1 cellular context compared by ENCODE assay signal in genomic region chr4:150316332-150317205, GRCh38.
A peak's percentile ranks its signal among the peaks of the same experiment; 100 is the strongest.
TF ChIP-seq lines count a peak whose summit lies in the region.

No MANE protein-coding gene starts in this region.

TF ChIP-seq in K562, 482 proteins besides CTCF, POLR2A, EP300 and RAD21 (continued from another document and continues in another):
- 0 out of 4 replicates have a peak, but pooled peaks of 1 of the 2 experiments have one; percentile 13 for TF ChIP-seq ZNF318 (IDR thresholded peaks at IDR 0.05; ENCODE audit: borderline replicate concordance in 1 of 2, low read depth in 1 of 2)
- no peak for TF ChIP-seq U2AF1 (optimal IDR thresholded peaks at IDR 0.05; ENCODE audit: low read depth, low read length)
- TF ChIP-seq HINFP (tag; conservative IDR thresholded peaks at IDR 0.05; ENCODE audit: low read depth): 0 out of 2 replicates have a peak, but pooled peaks have one; percentile 48
- TF ChIP-seq TBL1XR1 (IDR thresholded peaks at IDR 0.05; ENCODE audit: low read length in 2 of 2): peak in 1 of 2 experiments; percentile 46; a peak in 2 of 4 replicates
- TF ChIP-seq ADNP (tag; IDR thresholded peaks at IDR 0.05): peak; percentile 47
- TF ChIP-seq SMARCE1 (IDR thresholded peaks at IDR 0.05): peak; percentile 53; the same call in 1 of the 2 replicates
- TF ChIP-seq KDM2B (CRISPR knock-in tag; IDR thresholded peaks at IDR 0.05): no peak
- 0 out of 2 replicates have a peak, but pooled peaks have one; percentile 69 for TF ChIP-seq ZNF586 (CRISPR knock-in tag; conservative IDR thresholded peaks at IDR 0.05)
- TF ChIP-seq, protein P1, sequence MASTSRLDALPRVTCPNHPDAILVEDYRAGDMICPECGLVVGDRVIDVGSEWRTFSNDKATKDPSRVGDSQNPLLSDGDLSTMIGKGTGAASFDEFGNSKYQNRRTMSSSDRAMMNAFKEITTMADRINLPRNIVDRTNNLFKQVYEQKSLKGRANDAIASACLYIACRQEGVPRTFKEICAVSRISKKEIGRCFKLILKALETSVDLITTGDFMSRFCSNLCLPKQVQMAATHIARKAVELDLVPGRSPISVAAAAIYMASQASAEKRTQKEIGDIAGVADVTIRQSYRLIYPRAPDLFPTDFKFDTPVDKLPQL (IDR thresholded peaks at IDR 0.05; ENCODE audit: extremely low read depth, insufficient read length): no peak
- peak; percentile 73 for TF ChIP-seq MEIS2 (IDR thresholded peaks at IDR 0.05; ENCODE audit: partially characterized antibody)
- TF ChIP-seq RBBP5 (IDR thresholded peaks at IDR 0.05; ENCODE audit: borderline replicate concordance, insufficient read depth, low read length, poor library complexity, severe bottlenecking): peak; percentile 31
- no peak for TF ChIP-seq NR2C1 (IDR thresholded peaks at IDR 0.05)
- TF ChIP-seq NR2C1 (tag; IDR thresholded peaks at IDR 0.05): peak; percentile 64
- TF ChIP-seq, protein P2, sequence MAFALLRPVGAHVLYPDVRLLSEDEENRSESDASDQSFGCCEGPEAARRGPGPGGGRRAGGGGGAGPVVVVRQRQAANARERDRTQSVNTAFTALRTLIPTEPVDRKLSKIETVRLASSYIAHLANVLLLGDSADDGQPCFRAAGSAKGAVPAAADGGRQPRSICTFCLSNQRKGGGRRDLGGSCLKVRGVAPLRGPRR (CRISPR knock-in tag; IDR thresholded peaks at IDR 0.05): 0 out of 2 replicates have a peak, but pooled peaks have one; percentile 13
- no peak for TF ChIP-seq MCM5 (IDR thresholded peaks at IDR 0.05; ENCODE audit: low read depth)
- no peak for TF ChIP-seq NR1H2 (CRISPR knock-in tag; IDR thresholded peaks at IDR 0.05)
- TF ChIP-seq, protein P3, sequence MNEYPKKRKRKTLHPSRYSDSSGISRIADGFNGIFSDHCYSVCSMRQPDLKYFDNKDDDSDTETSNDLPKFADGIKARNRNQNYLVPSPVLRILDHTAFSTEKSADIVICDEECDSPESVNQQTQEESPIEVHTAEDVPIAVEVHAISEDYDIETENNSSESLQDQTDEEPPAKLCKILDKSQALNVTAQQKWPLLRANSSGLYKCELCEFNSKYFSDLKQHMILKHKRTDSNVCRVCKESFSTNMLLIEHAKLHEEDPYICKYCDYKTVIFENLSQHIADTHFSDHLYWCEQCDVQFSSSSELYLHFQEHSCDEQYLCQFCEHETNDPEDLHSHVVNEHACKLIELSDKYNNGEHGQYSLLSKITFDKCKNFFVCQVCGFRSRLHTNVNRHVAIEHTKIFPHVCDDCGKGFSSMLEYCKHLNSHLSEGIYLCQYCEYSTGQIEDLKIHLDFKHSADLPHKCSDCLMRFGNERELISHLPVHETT (CRISPR knock-in tag; conservative IDR thresholded peaks at IDR 0.05 in 1 of 2, IDR thresholded peaks at IDR 0.05 in 1 of 2): 0 out of 4 replicates have a peak, but pooled peaks of 1 of the 2 experiments have one; percentile 18
- no peak for TF ChIP-seq ZNF212 (CRISPR knock-in tag; IDR thresholded peaks at IDR 0.05)
- TF ChIP-seq, protein P4, sequence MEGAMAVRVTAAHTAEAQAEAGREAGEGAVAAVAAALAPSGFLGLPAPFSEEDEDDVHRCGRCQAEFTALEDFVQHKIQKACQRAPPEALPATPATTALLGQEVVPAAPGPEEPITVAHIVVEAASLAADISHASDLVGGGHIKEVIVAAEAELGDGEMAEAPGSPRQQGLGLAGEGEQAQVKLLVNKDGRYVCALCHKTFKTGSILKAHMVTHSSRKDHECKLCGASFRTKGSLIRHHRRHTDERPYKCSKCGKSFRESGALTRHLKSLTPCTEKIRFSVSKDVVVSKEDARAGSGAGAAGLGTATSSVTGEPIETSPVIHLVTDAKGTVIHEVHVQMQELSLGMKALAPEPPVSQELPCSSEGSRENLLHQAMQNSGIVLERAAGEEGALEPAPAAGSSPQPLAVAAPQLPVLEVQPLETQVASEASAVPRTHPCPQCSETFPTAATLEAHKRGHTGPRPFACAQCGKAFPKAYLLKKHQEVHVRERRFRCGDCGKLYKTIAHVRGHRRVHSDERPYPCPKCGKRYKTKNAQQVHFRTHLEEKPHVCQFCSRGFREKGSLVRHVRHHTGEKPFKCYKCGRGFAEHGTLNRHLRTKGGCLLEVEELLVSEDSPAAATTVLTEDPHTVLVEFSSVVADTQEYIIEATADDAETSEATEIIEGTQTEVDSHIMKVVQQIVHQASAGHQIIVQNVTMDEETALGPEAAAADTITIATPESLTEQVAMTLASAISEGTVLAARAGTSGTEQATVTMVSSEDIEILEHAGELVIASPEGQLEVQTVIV (CRISPR knock-in tag; IDR thresholded peaks at IDR 0.05; ENCODE audit: borderline replicate concordance): 0 out of 2 replicates have a peak, but pooled peaks have one; percentile 27
- TF ChIP-seq, protein P5, sequence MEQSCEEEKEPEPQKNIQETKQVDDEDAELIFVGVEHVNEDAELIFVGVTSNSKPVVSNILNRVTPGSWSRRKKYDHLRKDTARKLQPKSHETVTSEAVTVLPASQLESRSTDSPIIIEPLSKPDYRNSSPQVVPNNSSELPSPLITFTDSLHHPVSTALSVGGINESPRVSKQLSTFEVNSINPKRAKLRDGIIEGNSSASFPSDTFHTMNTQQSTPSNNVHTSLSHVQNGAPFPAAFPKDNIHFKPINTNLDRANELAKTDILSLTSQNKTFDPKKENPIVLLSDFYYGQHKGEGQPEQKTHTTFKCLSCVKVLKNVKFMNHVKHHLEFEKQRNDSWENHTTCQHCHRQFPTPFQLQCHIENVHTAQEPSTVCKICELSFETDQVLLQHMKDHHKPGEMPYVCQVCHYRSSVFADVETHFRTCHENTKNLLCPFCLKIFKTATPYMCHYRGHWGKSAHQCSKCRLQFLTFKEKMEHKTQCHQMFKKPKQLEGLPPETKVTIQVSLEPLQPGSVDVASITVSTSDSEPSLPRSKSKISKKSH (CRISPR knock-in tag; IDR thresholded peaks at IDR 0.05): no peak
- TF ChIP-seq ZNF584 (CRISPR knock-in tag; IDR thresholded peaks at IDR 0.05; ENCODE audit: low read depth): peak; percentile 87; the same call in 1 of the 2 replicates
- no peak for TF ChIP-seq LARP7 (IDR thresholded peaks at IDR 0.05)
- TF ChIP-seq, protein P6, sequence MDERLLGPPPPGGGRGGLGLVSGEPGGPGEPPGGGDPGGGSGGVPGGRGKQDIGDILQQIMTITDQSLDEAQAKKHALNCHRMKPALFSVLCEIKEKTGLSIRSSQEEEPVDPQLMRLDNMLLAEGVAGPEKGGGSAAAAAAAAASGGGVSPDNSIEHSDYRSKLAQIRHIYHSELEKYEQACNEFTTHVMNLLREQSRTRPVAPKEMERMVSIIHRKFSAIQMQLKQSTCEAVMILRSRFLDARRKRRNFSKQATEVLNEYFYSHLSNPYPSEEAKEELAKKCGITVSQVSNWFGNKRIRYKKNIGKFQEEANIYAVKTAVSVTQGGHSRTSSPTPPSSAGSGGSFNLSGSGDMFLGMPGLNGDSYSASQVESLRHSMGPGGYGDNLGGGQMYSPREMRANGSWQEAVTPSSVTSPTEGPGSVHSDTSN (CRISPR knock-in tag; IDR thresholded peaks at IDR 0.05; ENCODE audit: low read depth): no peak
- TF ChIP-seq, protein P6 (tag; conservative IDR thresholded peaks at IDR 0.05; ENCODE audit: low read depth): no peak; the same call in 1 of the 2 replicates
- no peak for TF ChIP-seq RAD51 (IDR thresholded peaks at IDR 0.05; ENCODE audit: borderline replicate concordance, low read depth)
- TF ChIP-seq, protein P7, sequence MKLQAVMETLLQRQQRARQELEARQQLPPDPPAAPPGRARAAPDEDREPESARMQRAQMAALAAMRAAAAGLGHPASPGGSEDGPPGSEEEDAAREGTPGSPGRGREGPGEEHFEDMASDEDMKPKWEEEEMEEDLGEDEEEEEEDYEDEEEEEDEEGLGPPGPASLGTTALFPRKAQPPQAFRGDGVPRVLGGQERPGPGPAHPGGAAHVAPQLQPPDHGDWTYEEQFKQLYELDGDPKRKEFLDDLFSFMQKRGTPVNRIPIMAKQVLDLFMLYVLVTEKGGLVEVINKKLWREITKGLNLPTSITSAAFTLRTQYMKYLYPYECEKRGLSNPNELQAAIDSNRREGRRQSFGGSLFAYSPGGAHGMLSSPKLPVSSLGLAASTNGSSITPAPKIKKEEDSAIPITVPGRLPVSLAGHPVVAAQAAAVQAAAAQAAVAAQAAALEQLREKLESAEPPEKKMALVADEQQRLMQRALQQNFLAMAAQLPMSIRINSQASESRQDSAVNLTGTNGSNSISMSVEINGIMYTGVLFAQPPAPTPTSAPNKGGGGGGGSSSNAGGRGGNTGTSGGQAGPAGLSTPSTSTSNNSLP (IDR thresholded peaks at IDR 0.05; ENCODE audit: borderline replicate concordance, low read depth, low read length): peak; percentile 67; the same call in 1 of the 2 replicates
- TF ChIP-seq SMAD3 (CRISPR knock-in tag; conservative IDR thresholded peaks at IDR 0.05): peak; percentile 75; the same call in 1 of the 2 replicates
- TF ChIP-seq STAT5A (IDR thresholded peaks at IDR 0.05; ENCODE audit: borderline replicate concordance, low read length): peak; percentile 65; the same call in 1 of the 2 replicates
- peak in 1 of 2 experiments; percentile 50; a peak in 1 of 4 replicates for TF ChIP-seq TEAD1 (CRISPR knock-in tag; IDR thresholded peaks at IDR 0.05)
- TF ChIP-seq DMBX1 (CRISPR knock-in tag; IDR thresholded peaks at IDR 0.05; ENCODE audit: borderline replicate concordance): peak; percentile 93
- TF ChIP-seq, protein P8, sequence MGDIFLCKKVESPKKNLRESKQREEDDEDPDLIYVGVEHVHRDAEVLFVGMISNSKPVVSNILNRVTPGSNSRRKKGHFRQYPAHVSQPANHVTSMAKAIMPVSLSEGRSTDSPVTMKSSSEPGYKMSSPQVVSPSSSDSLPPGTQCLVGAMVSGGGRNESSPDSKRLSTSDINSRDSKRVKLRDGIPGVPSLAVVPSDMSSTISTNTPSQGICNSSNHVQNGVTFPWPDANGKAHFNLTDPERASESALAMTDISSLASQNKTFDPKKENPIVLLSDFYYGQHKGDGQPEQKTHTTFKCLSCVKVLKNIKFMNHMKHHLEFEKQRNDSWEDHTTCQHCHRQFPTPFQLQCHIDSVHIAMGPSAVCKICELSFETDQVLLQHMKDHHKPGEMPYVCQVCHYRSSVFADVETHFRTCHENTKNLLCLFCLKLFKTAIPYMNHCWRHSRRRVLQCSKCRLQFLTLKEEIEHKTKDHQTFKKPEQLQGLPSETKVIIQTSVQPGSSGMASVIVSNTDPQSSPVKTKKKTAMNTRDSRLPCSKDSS (IDR thresholded peaks at IDR 0.05; ENCODE audit: low read depth, partially characterized antibody): no peak
- TF ChIP-seq DPF2 (IDR thresholded peaks at IDR 0.05): peak; percentile 65; the same call in 1 of the 2 replicates
